In the genomic region with DNA sequence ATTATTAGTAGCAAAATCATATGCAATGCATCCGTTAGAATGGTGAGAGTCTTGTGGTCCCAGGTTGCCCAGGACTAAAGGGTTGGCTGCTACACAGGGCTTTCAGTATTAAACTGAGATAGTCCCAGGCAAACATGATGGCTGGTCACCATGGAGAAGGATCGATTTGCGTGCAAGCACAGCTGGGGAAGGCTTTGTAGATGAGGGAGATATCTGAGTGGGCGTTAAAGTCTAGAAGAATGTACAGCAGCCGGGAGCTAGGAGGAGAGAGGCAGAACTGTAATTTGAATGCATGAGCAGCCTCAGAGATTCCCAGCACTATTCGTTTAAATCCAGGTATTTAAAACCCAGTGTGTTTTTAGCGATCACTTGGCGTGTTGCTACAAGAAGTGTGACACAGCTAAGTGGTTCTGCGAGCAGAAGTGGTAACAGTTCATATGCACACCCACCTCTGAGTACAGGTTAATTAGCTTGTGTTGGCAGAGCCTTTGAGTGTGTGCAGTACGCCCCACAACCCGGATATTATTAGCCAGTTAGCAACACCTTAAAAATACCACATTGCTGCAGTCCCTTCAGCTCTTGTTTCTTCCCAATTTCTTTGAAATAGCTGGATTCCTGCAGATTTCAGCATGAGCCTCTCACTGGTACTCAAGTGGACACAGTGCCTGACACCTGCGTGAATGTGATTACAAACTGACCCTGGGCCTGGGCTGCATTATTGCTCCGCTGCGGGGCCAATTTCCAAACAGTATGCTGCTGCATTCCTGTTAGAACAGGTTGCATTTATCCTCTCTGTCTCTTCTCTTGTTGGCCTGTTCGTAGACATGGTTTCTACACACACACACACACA, we compare ENCODE assay signal across 16 cellular contexts.
A peak's percentile ranks its signal among the peaks of the same experiment; 100 is the strongest.
DNase-seq lines count a peak whose midpoint lies in the region; ATAC-seq and TF ChIP-seq lines count a peak whose summit lies in the region.
"Had no signal": no experiment of that assay in that cellular context is flagged by ENCODE, and none has a peak within 500 bp of the region (broad histone marks: within the 10 kb centered on the region; RNA-seq: fewer than 3 reads in every experiment).

No MANE protein-coding gene starts in this region.

- H3K14ac ChIP-seq in IMR-90 (replicated peaks; ENCODE audit: low read depth, low read length) (no peak overlapping the region), neuronal stem cell (ENCODE audit: low read length) (no peak overlapping the region)

- no peak overlapping the region for H4K5ac ChIP-seq in IMR-90 (ENCODE audit: low read depth, low read length)

- H2BK15ac ChIP-seq in IMR-90 (ENCODE audit: low read depth, low read length) (no peak overlapping the region), neuronal stem cell (ENCODE audit: low read length) (no peak overlapping the region)

- H3K79me1 ChIP-seq in IMR-90 (ENCODE audit: low read depth in 1 of 2, low read length in 2 of 2) = no peaks in the 10 kb centered on the region
- no peaks in the 10 kb centered on the region for H3K79me1 ChIP-seq in neuronal stem cell (ENCODE audit: low read depth, low read length)

- H3K27me3 ChIP-seq in IMR-90 (ENCODE audit: control insufficient read depth, insufficient read depth, low read length) = peaks cover 4% of the 10 kb centered on the region; the same call in 1 of the 2 replicates
- no peaks in the 10 kb centered on the region for H3K27me3 ChIP-seq in neuronal stem cell (ENCODE audit: control insufficient read depth in 3 of 3, insufficient read depth in 3 of 3, low read depth in 1 of 3, low read length in 3 of 3)
- no peaks in the 10 kb centered on the region for H3K27me3 ChIP-seq in tibial nerve
- no peaks in the 10 kb centered on the region for H3K27me3 ChIP-seq in right atrium auricular region

- TF ChIP-seq POLR2A in IMR-90 (IDR thresholded peaks at IDR 0.05; ENCODE audit: low read depth, low read length) = no peak
- TF ChIP-seq POLR2A in tibial nerve (IDR thresholded peaks at IDR 0.05) = no peak

- BruUV-seq in IMR-90 (replicated peaks; lab: Mats Ljungman, UMichigan) = no TSS peak

- H3K4me1 ChIP-seq in IMR-90 (ENCODE audit: control insufficient read depth, insufficient read depth, low read length) (no peaks in the 10 kb centered on the region), neuronal stem cell (ENCODE audit: control insufficient read depth in 2 of 2, insufficient read depth in 1 of 2, low read depth in 1 of 2, low read length in 2 of 2) (peaks cover 7 to 38% of the 10 kb centered on the region in 2 donors), tibial nerve (peaks cover 0 to 5% (median 0%) of the 10 kb centered on the region in 4 donors), right atrium auricular region (no peaks in the 10 kb centered on the region)

- H2AK9ac ChIP-seq in IMR-90 (replicated peaks; ENCODE audit: low read depth, low read length, poor library complexity) = no peak overlapping the region

- CTCF ChIA-PET in IMR-90 (lab: Yijun Ruan, JAX) = no interaction called here

- H3K18ac ChIP-seq in IMR-90 (ENCODE audit: low read depth, low read length) = no peak overlapping the region
- H3K18ac ChIP-seq in neuronal stem cell (ENCODE audit: low read length) = no peak overlapping the region

- H3K4me3 ChIP-seq in IMR-90 (ENCODE audit: insufficient read depth, low read depth, low read length) (no peak overlapping the region), neuronal stem cell (ENCODE audit: low read length in 2 of 2) (no peak overlapping the region), tibial nerve (no peak overlapping the region), right atrium auricular region (no peak overlapping the region)
- H3K4me3 ChIP-seq: PC-9 had no signal

- H4K20me1 ChIP-seq in IMR-90 (ENCODE audit: insufficient read depth, low read length) = no peaks in the 10 kb centered on the region

- H2BK5ac ChIP-seq in IMR-90 (ENCODE audit: low read depth, low read length, poor library complexity, severe bottlenecking) (no peak overlapping the region), neuronal stem cell (ENCODE audit: low read length) (no peak overlapping the region)

- H3K4me2 ChIP-seq in IMR-90 (ENCODE audit: low read depth, low read length) = no peak overlapping the region
- H3K4me2 ChIP-seq in neuronal stem cell (ENCODE audit: insufficient read depth, low read length, poor library complexity, severe bottlenecking) = no peak overlapping the region
- H3K4me2 ChIP-seq: PC-9, SK-N-SH had no signal

- no peak overlapping the region for H3K56ac ChIP-seq in IMR-90 (ENCODE audit: extremely low read depth, insufficient read depth, low read length)

- no peak for TF ChIP-seq EP300 in tibial nerve (IDR thresholded peaks at IDR 0.05)

- intact Hi-C loops in IMR-90 (cut with micrococcal nuclease) = no loop called here

- ATAC-seq in IMR-90 (ENCODE audit: low read depth) (no peak), HG02938 (IDR thresholded peaks at IDR 0.05; ENCODE audit: unreplicated experiment) (no peak)
- ATAC-seq: right cardiac atrium had no signal

- no peak overlapping the region for H2BK12ac ChIP-seq in neuronal stem cell (ENCODE audit: low read length)

- H2AK5ac ChIP-seq in IMR-90 (ENCODE audit: low read depth, low read length) (no peak overlapping the region), neuronal stem cell (ENCODE audit: low read depth, low read length) (no peak overlapping the region)

- TF ChIP-seq CTCF in IMR-90 (conservative IDR thresholded peaks at IDR 0.05; ENCODE audit: low read depth, low read length) = no peak
- no peak for TF ChIP-seq CTCF in tibial nerve (IDR thresholded peaks at IDR 0.05)
- TF ChIP-seq CTCF in right atrium auricular region (IDR thresholded peaks at IDR 0.05) = no peak

- H4K91ac ChIP-seq in IMR-90 (ENCODE audit: insufficient read depth, low read depth, low read length) (no peak overlapping the region), neuronal stem cell (ENCODE audit: low read depth, low read length, poor library complexity) (no peak overlapping the region)

- dilution Hi-C loops in IMR-90 (cut with HindIII; ENCODE audit: low sequenced_read_pairs, unreplicated experiment) = no loop called here

- H3K23ac ChIP-seq in IMR-90 (ENCODE audit: low read depth, low read length) (no peak overlapping the region), neuronal stem cell (ENCODE audit: low read depth, low read length, poor library complexity) (no peak overlapping the region)

- H2AFZ ChIP-seq in IMR-90 (replicated peaks; ENCODE audit: low read length, poor library complexity) (no peak overlapping the region), neuronal stem cell (ENCODE audit: low read length) (peak overlapping the region; percentile 12)
- H2AFZ ChIP-seq: PC-9 had no signal

- H3K27ac ChIP-seq in IMR-90 (ENCODE audit: insufficient read depth, low read length) = no peak overlapping the region
- H3K27ac ChIP-seq in epithelial cell of prostate = no peak overlapping the region
- H3K27ac ChIP-seq in neuronal stem cell (replicated peaks; ENCODE audit: low read length) = no peak overlapping the region
- H3K27ac ChIP-seq in tibial nerve = no peak overlapping the region
- H3K27ac ChIP-seq in right atrium auricular region = no peak overlapping the region
- H3K27ac ChIP-seq: PC-9 had no signal

- POLR2A ChIA-PET in IMR-90 (lab: Charles Lee; ENCODE audit: unreplicated experiment) = interaction anchor here (0.6 kb wide), 1 partner anchor 14 kb away, joined by 3 read pairs; no protein-coding TSS in a partner anchor

- WGBS in IMR-90 (ENCODE audit: extremely low coverage in 2 of 2, insufficient read length in 1 of 2), 2 experiments = 50% methylated on average over 7 of the region's 15 CpGs; no CpG with 5 or more reads in 1 of the 2 experiments
- WGBS in neuronal stem cell (ENCODE audit: extremely low coverage in 2 of 2, insufficient read length in 2 of 2, insufficient replicate concordance in 1 of 2), 2 donors = no CpG with 5 or more reads among the region's 15 CpGs
- 45 to 47% methylated on average over 15 of the region's 15 CpGs for WGBS in tibial nerve, 2 donors

- H3K9ac ChIP-seq in IMR-90 (ENCODE audit: low read depth, low read length) (no peak overlapping the region), neuronal stem cell (ENCODE audit: low read depth, low read length, poor library complexity) (no peak overlapping the region)
- H3K9ac ChIP-seq: SK-N-SH had no signal

- H3K4ac ChIP-seq in IMR-90 (ENCODE audit: low read depth, low read length) (no peak overlapping the region), neuronal stem cell (ENCODE audit: low read length) (no peak overlapping the region)

- H3K9me1 ChIP-seq in IMR-90 (ENCODE audit: insufficient read depth, low read length) = no peaks in the 10 kb centered on the region

- TF ChIP-seq RAD21 in IMR-90 (IDR thresholded peaks at IDR 0.05; ENCODE audit: low read length) = no peak

- H2BK20ac ChIP-seq in IMR-90 (ENCODE audit: low read depth, low read length) = no peak overlapping the region

- no peaks in the 10 kb centered on the region for H3K36me3 ChIP-seq in IMR-90 (ENCODE audit: control insufficient read depth, insufficient read depth, low read length)
- H3K36me3 ChIP-seq in neuronal stem cell (replicated peaks in 1 of 2; ENCODE audit: control insufficient read depth in 2 of 2, insufficient read depth in 2 of 2, low read length in 2 of 2) = no peaks in the 10 kb centered on the region
- H3K36me3 ChIP-seq in tibial nerve = no peaks in the 10 kb centered on the region
- no peaks in the 10 kb centered on the region for H3K36me3 ChIP-seq in right atrium auricular region

- in situ Hi-C loops in IMR-90 (cut with MboI; ENCODE audit: low sequenced_read_pairs) = no loop called here

- H4K8ac ChIP-seq in IMR-90 (ENCODE audit: low read depth in 2 of 2, low read length in 2 of 2) = no peak overlapping the region
- no peak overlapping the region for H4K8ac ChIP-seq in neuronal stem cell (ENCODE audit: low read depth, low read length)

- peak; percentile 22 for DNase-seq in IMR-90
- peak; percentile 38 for DNase-seq in NCI-H2227 treated with DMSO at 0.1 percent for 48 hours (lab: John Stamatoyannopoulos, UW)
- DNase-seq in epithelial cell of prostate (ENCODE audit: low read depth, low spot score) = peak; percentile 18
- no peak for DNase-seq in neuronal stem cell (ENCODE audit: low spot score)
- no peak for DNase-seq in SKM-1 treated with dmso at 0.1 percent for 144 hours (lab: John Stamatoyannopoulos, UW; ENCODE audit: unreplicated experiment)
- DNase-seq in tibial nerve (ENCODE audit: low spot score in 2 of 2) = no peak
- DNase-seq in right atrium auricular region (ENCODE audit: low spot score) = no peak
- DNase-seq: activated CD4-positive, alpha-beta T cell treated with anti-CD3 and anti-CD28 coated beads, Interleukin-2, amount 50 U/mL, for 4 hours; activated naive CD8-positive, alpha-beta T cell treated with anti-CD3 and anti-CD28 coated beads, Interleukin-2, amount 10 ng/mL, durations not matched to agents 7 days and 5 days; activated T-cell treated with anti-CD3 and anti-CD28 coated beads, Interleukin-2, amount 50 U/mL, for 48 hours; mesendoderm; PC-9; right cardiac atrium; SK-N-SH; stimulated activated CD4-positive, alpha-beta T cell treated with anti-CD3 and anti-CD28 coated beads, Interleukin-1b, Interleukin-23, amount 100 ng/mL, for 48 hours had no signal

- no peaks in the 10 kb centered on the region for H3K9me3 ChIP-seq in IMR-90 (ENCODE audit: control insufficient read depth, insufficient read depth, low read length)
- H3K9me3 ChIP-seq in neuronal stem cell (replicated peaks in 1 of 2; ENCODE audit: control insufficient read depth in 2 of 2, insufficient read depth in 1 of 2, low read depth in 1 of 2, low read length in 2 of 2) = no peaks in the 10 kb centered on the region
- H3K9me3 ChIP-seq in tibial nerve = no peaks in the 10 kb centered on the region
- no peaks in the 10 kb centered on the region for H3K9me3 ChIP-seq in right atrium auricular region
- H3K9me3 ChIP-seq: SK-N-SH had no signal

- H2BK120ac ChIP-seq in IMR-90 (ENCODE audit: low read depth, low read length) = no peak overlapping the region
- H2BK120ac ChIP-seq in neuronal stem cell (ENCODE audit: low read depth, low read length) = no peak overlapping the region

Comparison
In these comparisons a context has a peak if more than half of its experiments do, and no peak if none do; other contexts are left out.
1. DNase-seq: peak in IMR-90 (single experiment), NCI-H2227 treated with DMSO at 0.1 percent for 48 hours (single experiment) and epithelial cell of prostate (single experiment); none in neuronal stem cell (single experiment), SKM-1 treated with dmso at 0.1 percent for 144 hours (single experiment), tibial nerve (0 of 2) and right atrium auricular region (single experiment).